Comparison of ENCODE assay signal across 15 cellular contexts in genomic region chr17:40281663-40282062, GRCh38. TPM values are rescaled to one million over a fixed set of nuclear protein-coding genes. Genes with fewer than 3 reads are reported as not detected.
DNase-seq lines count a peak whose midpoint lies in the region; ATAC-seq and TF ChIP-seq lines count a peak whose summit lies in the region.
"Had no signal": no experiment of that assay in that cellular context is flagged by ENCODE, and none has a peak within 500 bp of the region (broad histone marks: within the 10 kb centered on the region; RNA-seq: fewer than 3 reads in every experiment).

No MANE protein-coding gene starts in this region.

- no peaks in the 10 kb centered on the region for H3K27me3 ChIP-seq in MG63
- H3K27me3 ChIP-seq in left ventricle myocardium inferior (ENCODE audit: low read depth): no peaks in the 10 kb centered on the region
- H3K27me3 ChIP-seq: tibial artery had no signal

- no peaks in the 10 kb centered on the region for H3K9me3 Mint-ChIP-seq in stimulated activated naive CD8-positive, alpha-beta T cell treated with anti-CD3 and anti-CD28 coated beads, Interleukin-15, Interleukin-2, amounts not matched to agents 100 ng/mL and 50 ng/mL, for 24 hours
- H3K9me3 Mint-ChIP-seq in T-cell (no peaks in the 10 kb centered on the region), CD14-positive monocyte (no peaks in the 10 kb centered on the region)

- H3K4me3 ChIP-seq in MG63 (no peak overlapping the region), left ventricle myocardium inferior (no peak overlapping the region)
- H3K4me3 ChIP-seq: psoas muscle, tibial artery had no signal

- intact Hi-C loops in CD14-positive monocyte (cut with micrococcal nuclease) (loop anchor here in 1 of 2 donors (10.0 kb wide), 1 partner anchor 167 kb away; no protein-coding TSS in a partner anchor), left ventricle myocardium inferior (cut with micrococcal nuclease) (no loop called here)

- peaks cover 67% of the 10 kb centered on the region for H3K4me1 Mint-ChIP-seq in stimulated activated naive CD8-positive, alpha-beta T cell treated with anti-CD3 and anti-CD28 coated beads, Interleukin-15, Interleukin-2, amounts not matched to agents 100 ng/mL and 50 ng/mL, for 24 hours (ENCODE audit: low read depth)
- H3K4me1 Mint-ChIP-seq in T-cell (peaks cover 9 to 32% (median 17%) of the 10 kb centered on the region in 3 donors), CD14-positive monocyte (peaks cover 2% of the 10 kb centered on the region)

- H3K36me3 Mint-ChIP-seq in stimulated activated naive CD8-positive, alpha-beta T cell treated with anti-CD3 and anti-CD28 coated beads, Interleukin-15, Interleukin-2, amounts not matched to agents 100 ng/mL and 50 ng/mL, for 24 hours (ENCODE audit: low read depth): peaks cover 53% of the 10 kb centered on the region
- H3K36me3 Mint-ChIP-seq in T-cell: peaks cover 42% of the 10 kb centered on the region
- H3K36me3 Mint-ChIP-seq in CD14-positive monocyte: peaks cover 54 to 68% of the 10 kb centered on the region in 2 donors

- H3K27ac ChIP-seq in left ventricle myocardium inferior (replicated peaks): no peak overlapping the region
- H3K27ac ChIP-seq: psoas muscle, tibial artery had no signal

- TF ChIP-seq CTCF in CD14-positive monocyte (IDR thresholded peaks at IDR 0.05) (no peak), left ventricle myocardium inferior (IDR thresholded peaks at IDR 0.05; ENCODE audit: borderline replicate concordance) (no peak)

- H3K4me1 ChIP-seq in left ventricle myocardium inferior: peaks cover 21% of the 10 kb centered on the region

- H3K36me3 ChIP-seq in MG63 (peaks cover 44% of the 10 kb centered on the region), left ventricle myocardium inferior (peaks cover 60% of the 10 kb centered on the region)

- DNase-seq in stimulated activated naive CD8-positive, alpha-beta T cell treated with anti-CD3 and anti-CD28 coated beads, Interleukin-15, Interleukin-2, amounts not matched to agents 100 U/mL and 50 U/mL, for 24 hours: no peak
- DNase-seq in T-cell (no peak), glomerular visceral epithelial cell (ENCODE audit: extremely low spot score) (peak; percentile 69), MG63 (no peak), HPDE6-E6E7 (ENCODE audit: extremely low spot score) (no peak), CD14-positive monocyte (ENCODE audit: low spot score) (no peak), left ventricle myocardium inferior (no peak)
- DNase-seq: activated CD4-positive, CD25-positive, alpha-beta regulatory T cell; activated T-cell treated with anti-CD3 and anti-CD28 coated beads, Interleukin-2, amount 50 U/mL, for 1 hour; KG1; NCI-H1436 treated with DMSO at 0.1 percent for 48 hours; NCI-H510A treated with DMSO at 0.1 percent for 48 hours; psoas muscle; tibial artery had no signal

- H3K9me3 ChIP-seq in MG63: no peaks in the 10 kb centered on the region
- no peaks in the 10 kb centered on the region for H3K9me3 ChIP-seq in left ventricle myocardium inferior (replicated peaks)
- H3K9me3 ChIP-seq: psoas muscle, tibial artery had no signal

- H3K27me3 Mint-ChIP-seq in stimulated activated naive CD8-positive, alpha-beta T cell treated with anti-CD3 and anti-CD28 coated beads, Interleukin-15, Interleukin-2, amounts not matched to agents 100 ng/mL and 50 ng/mL, for 24 hours: no peaks in the 10 kb centered on the region
- no peaks in the 10 kb centered on the region for H3K27me3 Mint-ChIP-seq in T-cell
- peaks cover 0 to 1% (median 0%) of the 10 kb centered on the region in 3 donors for H3K27me3 Mint-ChIP-seq in CD14-positive monocyte (ENCODE audit: low read depth in 3 of 3)

- H3K27ac Mint-ChIP-seq in stimulated activated naive CD8-positive, alpha-beta T cell treated with anti-CD3 and anti-CD28 coated beads, Interleukin-15, Interleukin-2, amounts not matched to agents 100 ng/mL and 50 ng/mL, for 24 hours: peak overlapping the region; percentile 84
- H3K27ac Mint-ChIP-seq in T-cell: peak overlapping the region; percentile 62
- peak overlapping the region in 2 of 7 donors; percentile 60 to 78 for H3K27ac Mint-ChIP-seq in CD14-positive monocyte

- CTCF ChIA-PET in T-cell (lab: Charles Lee): interaction anchor here in 1 of 2 donors (0.7 kb wide), 1 partner anchor 201 kb away, joined by 6 read pairs; no protein-coding TSS in a partner anchor

- H3K4me3 Mint-ChIP-seq in stimulated activated naive CD8-positive, alpha-beta T cell treated with anti-CD3 and anti-CD28 coated beads, Interleukin-15, Interleukin-2, amounts not matched to agents 100 ng/mL and 50 ng/mL, for 24 hours: peak overlapping the region; percentile 30
- H3K4me3 Mint-ChIP-seq in T-cell (no peak overlapping the region), CD14-positive monocyte (no peak overlapping the region)

- ATAC-seq in stimulated activated naive CD8-positive, alpha-beta T cell treated with anti-CD3 and anti-CD28 coated beads, Interleukin-15, Interleukin-2, amounts not matched to agents 100 U/mL and 50 U/mL, for 24 hours: no peak
- no peak for ATAC-seq in T-cell (replicated peaks in 1 of 4)
- ATAC-seq: psoas muscle had no signal

- POLR2A ChIA-PET in T-cell (lab: Charles Lee): interaction anchor here in 1 of 2 donors (0.6 kb wide), 1 partner anchor 133 kb away, joined by 6 read pairs; no protein-coding TSS in a partner anchor

RNA-seq across cellular contexts. Expression of gene CDC6, which starts 6.0 kb away (rescaled TPM):
- 1 to 10 TPM; 1.3 to 3.2 (median 2.1) TPM for total RNA-seq in T-cell
- 31.1 and 111 TPM in 2 replicates for total RNA-seq in MG63 (2014; rRNA removed; shearing (Covaris generic); ENCODE audit: low replicate concordance)
- polyA plus RNA-seq in CD14-positive monocyte: under 1 TPM in 1 of 2 donors, not detected in 1; 0.11 TPM
- total RNA-seq in left ventricle myocardium inferior: 0.55 TPM

RNA-seq across cellular contexts. Expression of gene RARA, which starts 27.3 kb away (rescaled TPM):
- total RNA-seq in T-cell (10 to 100 TPM; 46.8 to 90.7 (median 69.1) TPM), left ventricle myocardium inferior (17.1 TPM)
- total RNA-seq in MG63 (2014; rRNA removed; shearing (Covaris generic); ENCODE audit: low replicate concordance): 8.9 and 11.2 TPM in 2 replicates
- polyA plus RNA-seq in CD14-positive monocyte: 10 to 100 TPM; 14.9 to 29.4 TPM
